In genomic region chr3:37921025-37921424, GRCh38 we compare ENCODE assay signal across 20 cellular contexts. TPM values are rescaled to one million over a fixed set of nuclear protein-coding genes. Genes with fewer than 3 reads are reported as not detected.
DNase-seq lines count a peak whose midpoint lies in the region; ATAC-seq and TF ChIP-seq lines count a peak whose summit lies in the region.
"Had no signal": no experiment of that assay in that cellular context is flagged by ENCODE, and none has a peak within 500 bp of the region (broad histone marks: within the 10 kb centered on the region; RNA-seq: fewer than 3 reads in every experiment).

No MANE protein-coding gene starts in this region.

- H3K27me3 ChIP-seq in Caco-2 (replicated peaks; ENCODE audit: control insufficient read depth, insufficient read depth, low read length) (no peaks in the 10 kb centered on the region), dorsolateral prefrontal cortex (no peaks in the 10 kb centered on the region), neural progenitor cell (no peaks in the 10 kb centered on the region), gastrocnemius medialis (no peaks in the 10 kb centered on the region)
- H3K27me3 ChIP-seq: BLaER1 treated with 17β-estradiol and CSF1 and Interleukin-3, amounts not matched to agents 10 nM and 100 nM; SJCRH30 had no signal

- no TSS peak for BruUV-seq in Caco-2 (replicated peaks; lab: Mats Ljungman, UMichigan)

- H3K9me3 Mint-ChIP-seq in Caco-2 (ENCODE audit: unreplicated experiment) (no peaks in the 10 kb centered on the region), neural progenitor cell (no peaks in the 10 kb centered on the region)
- H3K9me3 Mint-ChIP-seq: CD8-positive, alpha-beta T cell had no signal

- H3K4me1 ChIP-seq in Caco-2 (peaks cover 15% of the 10 kb centered on the region), neural progenitor cell (peaks cover 18% of the 10 kb centered on the region), gastrocnemius medialis (peaks cover 18 to 22% of the 10 kb centered on the region in 2 donors)
- H3K4me1 ChIP-seq: A549, SJCRH30 had no signal

- in situ Hi-C loops in gastrocnemius medialis (cut with MboI; ENCODE audit: low sequenced_read_pairs in 4 of 4), result no loop called here

- peaks cover 4% of the 10 kb centered on the region for H4K20me1 ChIP-seq in neural progenitor cell (ENCODE audit: low read depth)

- H3K4me3 Mint-ChIP-seq in Caco-2 (ENCODE audit: unreplicated experiment), result no peak overlapping the region
- no peak overlapping the region for H3K4me3 Mint-ChIP-seq in neural progenitor cell
- H3K4me3 Mint-ChIP-seq: CD8-positive, alpha-beta T cell had no signal

- H3K9ac ChIP-seq in neural progenitor cell, result no peak overlapping the region
- H3K9ac ChIP-seq: BLaER1 treated with 17β-estradiol and CSF1 and Interleukin-3, amounts not matched to agents 10 nM and 100 nM had no signal

- CTCF ChIA-PET in Caco-2 (lab: Charles Lee), result no interaction called here

- H3K27me3 Mint-ChIP-seq in Caco-2 (ENCODE audit: insufficient read depth, unreplicated experiment), result no peaks in the 10 kb centered on the region
- no peaks in the 10 kb centered on the region for H3K27me3 Mint-ChIP-seq in neural progenitor cell (ENCODE audit: insufficient read depth, low read depth)

- H3F3A ChIP-seq in neural progenitor cell (ENCODE audit: low read depth), result no peaks in the 10 kb centered on the region

- POLR2A ChIA-PET in Caco-2 (lab: Charles Lee), result no interaction called here

- peaks cover 15% of the 10 kb centered on the region for H3K36me3 Mint-ChIP-seq in Caco-2 (ENCODE audit: insufficient read depth, unreplicated experiment)
- peaks cover 2% of the 10 kb centered on the region for H3K36me3 Mint-ChIP-seq in neural progenitor cell
- H3K36me3 Mint-ChIP-seq: CD8-positive, alpha-beta T cell had no signal

- ATAC-seq in SK-N-SH treated with all-trans-retinoic acid at 6 μM for 48 hours (peak; percentile 26; the same call in 2 of the 3 replicates), gastrocnemius medialis (no peak)
- ATAC-seq: A549; CD8-positive, alpha-beta T cell; GM12878 had no signal

- H3K27ac Mint-ChIP-seq in Caco-2 (ENCODE audit: unreplicated experiment), result peak overlapping the region; percentile 28
- H3K27ac Mint-ChIP-seq in neural progenitor cell, result peak overlapping the region; percentile 15
- H3K27ac Mint-ChIP-seq: CD8-positive, alpha-beta T cell had no signal

- TF ChIP-seq CTCF in Caco-2 (IDR thresholded peaks at IDR 0.05; ENCODE audit: insufficient read depth in 1 of 2, low read depth in 1 of 2, low read length in 1 of 2, severe bottlenecking in 1 of 2, unreplicated experiment in 1 of 2), result no peak
- TF ChIP-seq CTCF in dorsolateral prefrontal cortex (IDR thresholded peaks at IDR 0.05 in 54 of 56, conservative IDR thresholded peaks at IDR 0.05 in 2 of 56; ENCODE audit: low read depth in 1 of 56, partially characterized antibody in 56 of 56), result no peak
- no peak for TF ChIP-seq CTCF in neural progenitor cell (IDR thresholded peaks at IDR 0.05)
- no peak for TF ChIP-seq CTCF in gastrocnemius medialis (IDR thresholded peaks at IDR 0.05 in 4 of 5, conservative IDR thresholded peaks at IDR 0.05 in 1 of 5)

- intact Hi-C loops in Caco-2 (cut with micrococcal nuclease; ENCODE audit: unreplicated experiment), result no loop called here
- intact Hi-C loops in dorsolateral prefrontal cortex (cut with DNase I), result no loop called here
- intact Hi-C loops in posterior cingulate gyrus (cut with DNase I), result no loop called here
- intact Hi-C loops in gastrocnemius medialis (cut with DNase I; ENCODE audit: low total_unique reads), result no loop called here

- H3K79me2 ChIP-seq in neural progenitor cell (ENCODE audit: low read depth), result no peaks in the 10 kb centered on the region

- DNase-seq in Caco-2, result no peak
- no peak for DNase-seq in dorsolateral prefrontal cortex
- DNase-seq in neural progenitor cell (ENCODE audit: low spot score), result no peak
- no peak for DNase-seq in stimulated activated CD4-positive, alpha-beta T cell treated with anti-CD3 and anti-CD28 coated beads, Interleukin-12 subunit alpha, Interleukin-12 subunit beta, amount 100 ng/mL, for 4 hours
- DNase-seq in SHP77 treated with DMSO at 0.1 percent for 48 hours (lab: John Stamatoyannopoulos, UW), result no peak
- no peak for DNase-seq in posterior cingulate gyrus
- no peak for DNase-seq in gastrocnemius medialis
- DNase-seq: CD8-positive, alpha-beta T cell; DMS53; EL; NCI-H1105 treated with DMSO at 0.1 percent for 48 hours; NCI-H187; NCI-H2107; NCI-H510A treated with DMSO at 0.1 percent for 48 hours; NCI-H774; SJCRH30 had no signal

- TF ChIP-seq POLR2A in gastrocnemius medialis (IDR thresholded peaks at IDR 0.05), result no peak

- H3K9me3 ChIP-seq in Caco-2 (no peaks in the 10 kb centered on the region), neural progenitor cell (ENCODE audit: low read depth) (no peaks in the 10 kb centered on the region), gastrocnemius medialis (no peaks in the 10 kb centered on the region)
- H3K9me3 ChIP-seq: A549; BLaER1 treated with 17β-estradiol and CSF1 and Interleukin-3, amounts not matched to agents 10 nM and 100 nM; SJCRH30 had no signal

- H3K4me1 Mint-ChIP-seq in Caco-2 (ENCODE audit: low read depth, unreplicated experiment) (peaks cover 46% of the 10 kb centered on the region), neural progenitor cell (peaks cover 44% of the 10 kb centered on the region)

- H3K36me3 ChIP-seq in Caco-2 (ENCODE audit: control insufficient read depth, insufficient read depth, low read length) (no peaks in the 10 kb centered on the region), neural progenitor cell (no peaks in the 10 kb centered on the region), gastrocnemius medialis (no peaks in the 10 kb centered on the region)
- H3K36me3 ChIP-seq: BLaER1 treated with 17β-estradiol and CSF1 and Interleukin-3, amounts not matched to agents 10 nM and 100 nM; SJCRH30 had no signal

- no peak overlapping the region for H2AFZ ChIP-seq in neural progenitor cell (replicated peaks)

- no peak overlapping the region for H3K4me2 ChIP-seq in neural progenitor cell
- H3K4me2 ChIP-seq: A549; BLaER1 treated with 17β-estradiol and CSF1 and Interleukin-3, amounts not matched to agents 10 nM and 100 nM had no signal

- no peak overlapping the region for H3K4me3 ChIP-seq in Caco-2 (ENCODE audit: low read depth, low read length)
- no peak overlapping the region for H3K4me3 ChIP-seq in dorsolateral prefrontal cortex
- no peak overlapping the region for H3K4me3 ChIP-seq in neural progenitor cell
- no peak overlapping the region for H3K4me3 ChIP-seq in gastrocnemius medialis
- H3K4me3 ChIP-seq: A549; BLaER1 treated with 17β-estradiol and CSF1 and Interleukin-3, amounts not matched to agents 10 nM and 100 nM; GM12878; SJCRH30 had no signal

- peak overlapping the region in 55 of 59 donors; percentile 10 to 96 (median 73) for H3K27ac ChIP-seq in dorsolateral prefrontal cortex
- H3K27ac ChIP-seq in neural progenitor cell, result no peak overlapping the region
- H3K27ac ChIP-seq in gastrocnemius medialis, result no peak overlapping the region
- H3K27ac ChIP-seq: A549; BLaER1 treated with 17β-estradiol and CSF1 and Interleukin-3, amounts not matched to agents 10 nM and 100 nM; SJCRH30 had no signal

TF ChIP-seq in SK-N-SH treated with all-trans-retinoic acid at 6 μM for 48 hours, 23 proteins besides CTCF, POLR2A, EP300 and RAD21:
- TF ChIP-seq ISL1 (CRISPR knock-in tag; IDR thresholded peaks at IDR 0.05), result no peak
- peak; percentile 42; the same call in 1 of the 2 replicates for TF ChIP-seq TSHZ2 (CRISPR knock-in tag; IDR thresholded peaks at IDR 0.05)
- TF ChIP-seq ZNF565 (CRISPR knock-in tag; conservative IDR thresholded peaks at IDR 0.05; ENCODE audit: low read depth), result no peak

RNA-seq across cellular contexts. Expression of gene CTDSPL, which starts 59.3 kb away (rescaled TPM):
- total RNA-seq in Caco-2 (2022), result 56.5 and 60.9 TPM in 2 replicates
- total RNA-seq in dorsolateral prefrontal cortex, result 10 to 100 TPM; 22.0 to 78.0 (median 36.6) TPM
- total RNA-seq in neural progenitor cell (ENCODE audit: low replicate concordance), result 36.9 and 43.0 TPM in 2 replicates
- 10 to 100 TPM; 12.1 to 23.1 (median 14.6) TPM for total RNA-seq in gastrocnemius medialis

Comparison
In these comparisons a context has a peak if more than half of its experiments do, and no peak if none do; other contexts are left out.
1. H3K27ac ChIP-seq: peak in dorsolateral prefrontal cortex (55 of 59); none in neural progenitor cell (single experiment) and gastrocnemius medialis (0 of 4).